In genomic region chr6:10441655-10442009, GRCh38 we compare ENCODE assay signal across 22 cellular contexts. TPM values are rescaled to one million over a fixed set of nuclear protein-coding genes. Genes with fewer than 3 reads are reported as not detected.
DNase-seq lines count a peak whose midpoint lies in the region; ATAC-seq and TF ChIP-seq lines count a peak whose summit lies in the region.
"Had no signal": no experiment of that assay in that cellular context is flagged by ENCODE, and none has a peak within 500 bp of the region (broad histone marks: within the 10 kb centered on the region; RNA-seq: fewer than 3 reads in every experiment).

No MANE protein-coding gene starts in this region.

- no peak for ATAC-seq in lower lobe of right lung
- ATAC-seq in upper lobe of right lung, result peak; percentile 8
- no peak for ATAC-seq in sciatic nerve

- H3K27ac ChIP-seq in breast epithelium, result peak overlapping the region in 1 of 2 donors; percentile 51
- peak overlapping the region; percentile 84 for H3K27ac ChIP-seq in brain microvascular endothelial cell
- H3K27ac ChIP-seq in lower lobe of right lung, result peak overlapping the region; percentile 46
- H3K27ac ChIP-seq in upper lobe of right lung, result peak overlapping the region; percentile 20
- H3K27ac ChIP-seq: stomach, transverse colon had no signal

- no peaks in the 10 kb centered on the region for H3K27me3 Mint-ChIP-seq in MCF 10A (ENCODE audit: insufficient read depth, unreplicated experiment)

- DNase-seq in MCF 10A (ENCODE audit: unreplicated experiment) (no peak), breast epithelium (ENCODE audit: low spot score in 2 of 2) (no peak), brain microvascular endothelial cell (no peak), lower lobe of right lung (no peak), upper lobe of right lung (no peak), GM03348 (ENCODE audit: low spot score) (no peak), islet precursor cell (no peak), sciatic nerve (ENCODE audit: low spot score) (no peak)
- DNase-seq: activated naive CD4-positive, alpha-beta T cell treated with anti-CD3 and anti-CD28 coated beads, Interleukin-2, amount 10 ng/mL, durations not matched to agents 7 days and 5 days; activated T-cell treated with anti-CD3 and anti-CD28 coated beads, Interleukin-2, amount 50 U/mL, for 24 hours; BE2C; caudate nucleus; COR-L47; dermis blood vessel endothelial cell; H7; hypothalamus; KG1; NCI-H1048; NCI-H1930; stomach; transverse colon had no signal

- H3K27me3 ChIP-seq in breast epithelium (no peaks in the 10 kb centered on the region), brain microvascular endothelial cell (replicated peaks) (no peaks in the 10 kb centered on the region), lower lobe of right lung (ENCODE audit: low read depth) (no peaks in the 10 kb centered on the region), upper lobe of right lung (peaks cover under 1% of the 10 kb centered on the region)
- H3K27me3 ChIP-seq: BE2C, stomach, transverse colon had no signal

- TF ChIP-seq POLR2A in breast epithelium (IDR thresholded peaks at IDR 0.05), result no peak

- H3K4me1 ChIP-seq in breast epithelium (no peaks in the 10 kb centered on the region), lower lobe of right lung (no peaks in the 10 kb centered on the region), upper lobe of right lung (no peaks in the 10 kb centered on the region)
- H3K4me1 ChIP-seq: BE2C, stomach, transverse colon had no signal

- peaks cover 15% of the 10 kb centered on the region for H3K4me1 Mint-ChIP-seq in MCF 10A (ENCODE audit: insufficient read depth, unreplicated experiment)
- H3K4me1 Mint-ChIP-seq: activated naive CD4-positive, alpha-beta T cell treated with anti-CD3 and anti-CD28 coated beads, Interleukin-2, amount 10 ng/mL, durations not matched to agents 7 days and 5 days had no signal

- in situ Hi-C loops in brain microvascular endothelial cell (cut with HindIII; ENCODE audit: low pct_ligation_motif_present, low sequenced_read_pairs), result no loop called here

- H3K9me3 Mint-ChIP-seq in MCF 10A (ENCODE audit: unreplicated experiment), result no peaks in the 10 kb centered on the region
- H3K9me3 Mint-ChIP-seq: activated naive CD4-positive, alpha-beta T cell treated with anti-CD3 and anti-CD28 coated beads, Interleukin-2, amount 10 ng/mL, durations not matched to agents 7 days and 5 days; activated T-cell treated with anti-CD3 and anti-CD28 coated beads, Interleukin-2, amount 50 U/mL, for 24 hours had no signal

- H3K4me3 ChIP-seq in breast epithelium (no peak overlapping the region), brain microvascular endothelial cell (ENCODE audit: low read depth, low read length) (no peak overlapping the region), lower lobe of right lung (no peak overlapping the region), upper lobe of right lung (no peak overlapping the region)
- H3K4me3 ChIP-seq: lung, stomach, transverse colon had no signal

- peak overlapping the region; percentile 40 for H3K4me3 Mint-ChIP-seq in MCF 10A (ENCODE audit: unreplicated experiment)
- H3K4me3 Mint-ChIP-seq: activated naive CD4-positive, alpha-beta T cell treated with anti-CD3 and anti-CD28 coated beads, Interleukin-2, amount 10 ng/mL, durations not matched to agents 7 days and 5 days; activated T-cell treated with anti-CD3 and anti-CD28 coated beads, Interleukin-2, amount 50 U/mL, for 24 hours had no signal

- POLR2A ChIA-PET in MCF 10A (lab: Yijun Ruan, JAX), result interaction anchor here (0.8 to 3.3 kb wide), 18 partner anchors 10 to 1238 kb away, joined by 3 to 76 read pairs (median 6); partner anchors contain the start of genes C6orf52, PAK1IP1, TFAP2A and TMEM14C

- H3K9me3 ChIP-seq in breast epithelium (no peaks in the 10 kb centered on the region), lower lobe of right lung (no peaks in the 10 kb centered on the region), upper lobe of right lung (no peaks in the 10 kb centered on the region)
- H3K9me3 ChIP-seq: BE2C, stomach, transverse colon had no signal

- H3K36me3 Mint-ChIP-seq in MCF 10A (ENCODE audit: insufficient read depth, unreplicated experiment), result peaks cover 7% of the 10 kb centered on the region
- H3K36me3 Mint-ChIP-seq: activated naive CD4-positive, alpha-beta T cell treated with anti-CD3 and anti-CD28 coated beads, Interleukin-2, amount 10 ng/mL, durations not matched to agents 7 days and 5 days had no signal

- TSS peak; percentile 95 for BruUV-seq in MCF 10A (replicated peaks; lab: Mats Ljungman, UMichigan)

- intact Hi-C loops in MCF 10A (cut with micrococcal nuclease), result loop anchor here (1.0 kb wide), 1 partner anchor 24 kb away; no protein-coding TSS in a partner anchor
- intact Hi-C loops in breast epithelium (cut with DNase I; ENCODE audit: low total_unique reads), result no loop called here
- intact Hi-C loops in lower lobe of right lung (cut with DNase I), result no loop called here
- intact Hi-C loops in upper lobe of right lung (cut with DNase I), result no loop called here
- intact Hi-C loops in sciatic nerve (cut with DNase I), result no loop called here

- H3K27ac Mint-ChIP-seq in MCF 10A (ENCODE audit: low read depth, unreplicated experiment), result peak overlapping the region; percentile 98
- H3K27ac Mint-ChIP-seq: activated naive CD4-positive, alpha-beta T cell treated with anti-CD3 and anti-CD28 coated beads, Interleukin-2, amount 10 ng/mL, durations not matched to agents 7 days and 5 days; activated T-cell treated with anti-CD3 and anti-CD28 coated beads, Interleukin-2, amount 50 U/mL, for 24 hours had no signal

- TF ChIP-seq CTCF in MCF 10A (IDR thresholded peaks at IDR 0.05; ENCODE audit: unreplicated experiment), result no peak
- no peak for TF ChIP-seq CTCF in breast epithelium (IDR thresholded peaks at IDR 0.05)
- TF ChIP-seq CTCF in brain microvascular endothelial cell (IDR thresholded peaks at IDR 0.05; ENCODE audit: low read depth, low read length, missing control alignments), result no peak
- TF ChIP-seq CTCF in lower lobe of right lung (IDR thresholded peaks at IDR 0.05), result no peak
- no peak for TF ChIP-seq CTCF in upper lobe of right lung (IDR thresholded peaks at IDR 0.05)

- H3K36me3 ChIP-seq in breast epithelium (no peaks in the 10 kb centered on the region), brain microvascular endothelial cell (replicated peaks) (no peaks in the 10 kb centered on the region), lower lobe of right lung (no peaks in the 10 kb centered on the region), upper lobe of right lung (no peaks in the 10 kb centered on the region)
- H3K36me3 ChIP-seq: BE2C, stomach, transverse colon had no signal

- CTCF ChIA-PET in MCF 10A (lab: Yijun Ruan, JAX), result interaction anchor here (0.7 to 1.4 kb wide), 6 partner anchors 8 to 37 kb away, joined by 3 to 9 read pairs (median 4); no protein-coding TSS in a partner anchor

RNA-seq across cellular contexts. Expression of gene TFAP2A, which starts 26.8 kb away (rescaled TPM):
- total RNA-seq in MCF 10A (2022), result 78.2 and 87.4 TPM in 2 replicates
- total RNA-seq in breast epithelium, result 10 to 100 TPM in 2 of 3 donors, not detected in 1; 25.2 to 46.0 TPM
- total RNA-seq in lower lobe of right lung, result 0.47 TPM
- 1.9 TPM for total RNA-seq in upper lobe of right lung
- total RNA-seq in sciatic nerve, result 1.6 TPM
- total RNA-seq: H7, transverse colon had no signal
